19 cellular contexts compared by ENCODE assay signal in the genomic region with DNA sequence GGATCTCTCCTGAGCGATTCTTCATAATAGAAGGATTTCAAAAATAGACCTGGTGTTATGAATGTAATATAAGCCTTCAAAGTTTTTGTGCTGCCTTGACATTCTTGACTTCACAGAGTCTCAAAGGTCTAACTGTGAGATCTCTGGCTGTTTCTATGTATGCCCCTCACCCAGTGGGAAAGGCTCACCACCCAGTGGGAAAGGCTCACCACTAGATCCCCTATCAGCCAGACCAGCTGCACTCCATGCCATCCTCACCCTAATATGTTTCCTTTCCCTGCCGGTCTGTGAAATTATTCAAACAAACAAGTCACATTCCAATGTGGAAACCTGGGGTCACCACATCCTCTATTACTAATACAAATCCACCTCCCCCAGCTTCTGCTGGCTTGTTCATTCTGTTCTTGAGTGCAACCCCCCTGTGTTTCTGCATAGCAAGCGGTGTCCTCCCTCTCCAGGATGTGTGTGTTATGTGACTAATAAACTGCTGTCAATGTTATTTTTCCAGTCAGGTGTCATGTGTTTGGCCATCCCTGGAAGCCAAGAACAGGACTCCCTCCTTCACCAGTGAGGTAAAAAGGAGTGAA.
DNase-seq lines count a peak whose midpoint lies in the region; ATAC-seq and TF ChIP-seq lines count a peak whose summit lies in the region.
"Had no signal": no experiment of that assay in that cellular context is flagged by ENCODE, and none has a peak within 500 bp of the region (broad histone marks: within the 10 kb centered on the region; RNA-seq: fewer than 3 reads in every experiment).

No MANE protein-coding gene starts in this region.

- in situ Hi-C loops in brain microvascular endothelial cell (cut with HindIII; ENCODE audit: low pct_ligation_motif_present, low sequenced_read_pairs) (no loop called here), KBM-7 (cut with MboI; ENCODE audit: low pct_unique_long_range_greater_than_20kb, low sequenced_read_pairs) (no loop called here)

- no peak overlapping the region for H3K4me3 ChIP-seq in brain microvascular endothelial cell (ENCODE audit: low read depth, low read length)
- H3K4me3 ChIP-seq: PC-9, right lobe of liver had no signal

- H3K36me3 ChIP-seq in brain microvascular endothelial cell (replicated peaks): no peaks in the 10 kb centered on the region
- H3K36me3 ChIP-seq: right lobe of liver had no signal

- ATAC-seq in HG03565 (IDR thresholded peaks at IDR 0.05; ENCODE audit: unreplicated experiment): no peak
- no peak for ATAC-seq in GM19463 (IDR thresholded peaks at IDR 0.05; ENCODE audit: unreplicated experiment)
- ATAC-seq: activated CD4-positive, alpha-beta T cell treated with anti-CD3 and anti-CD28 coated beads for 36 hours; CD8-positive, alpha-beta T cell; effector memory CD8-positive, alpha-beta T cell; right lobe of liver; SK-N-SH treated with all-trans-retinoic acid at 6 μM for 48 hours; stimulated activated naive B cell treated with anti-CD40 and anti-IgM and Interleukin-4, amounts not matched to agents 10 μg/mL and 1 μg/mL and 100 μg/mL, for 72 hours had no signal

- DNase-seq in GDM1 (lab: John Stamatoyannopoulos, UW): peak; percentile 91
- DNase-seq in NCI-H226: peak; percentile 91
- DNase-seq in brain microvascular endothelial cell: peak; percentile 31
- peak; percentile 70 for DNase-seq in kidney tubule cell (ENCODE audit: low spot score)
- no peak for DNase-seq in KBM-7
- DNase-seq in HEK293T (ENCODE audit: extremely low spot score): no peak
- DNase-seq: activated CD4-positive, alpha-beta T cell treated with anti-CD3 and anti-CD28 coated beads for 36 hours; activated gamma-delta T cell; CD8-positive, alpha-beta T cell; effector memory CD8-positive, alpha-beta T cell; NCI-H1436 treated with DMSO at 0.1 percent for 48 hours; NCI-H2171; NCI-H748 treated with DMSO at 0.1 percent for 48 hours; PC-9; right lobe of liver; stimulated activated naive B cell treated with anti-CD40 and anti-IgM and Interleukin-4, amounts not matched to agents 10 μg/mL and 1 μg/mL and 100 μg/mL, for 72 hours had no signal

- POLR2A ChIA-PET in HEK293T (lab: Yijun Ruan, JAX): no interaction called here

- no peak for TF ChIP-seq CTCF in brain microvascular endothelial cell (IDR thresholded peaks at IDR 0.05; ENCODE audit: low read depth, low read length, missing control alignments)

- H3K27ac ChIP-seq in brain microvascular endothelial cell: no peak overlapping the region
- H3K27ac ChIP-seq: PC-9, right lobe of liver had no signal

- CTCF ChIA-PET in HEK293T (lab: Yijun Ruan, JAX): no interaction called here

- no peaks in the 10 kb centered on the region for H3K27me3 ChIP-seq in brain microvascular endothelial cell (replicated peaks)
- H3K27me3 ChIP-seq: right lobe of liver had no signal

TF ChIP-seq in HEK293T, 16 proteins besides CTCF, POLR2A, EP300 and RAD21:
- TF ChIP-seq CTBP1 (IDR thresholded peaks at IDR 0.05; ENCODE audit: borderline replicate concordance) (no peak), FOXA1 (IDR thresholded peaks at IDR 0.05) (no peak), ELF4 (IDR thresholded peaks at IDR 0.05) (no peak), BHLHE40 (IDR thresholded peaks at IDR 0.05; ENCODE audit: borderline replicate concordance) (no peak), ZNF384 (IDR thresholded peaks at IDR 0.05) (no peak), LEF1 (IDR thresholded peaks at IDR 0.05; ENCODE audit: borderline replicate concordance) (no peak), NFRKB (IDR thresholded peaks at IDR 0.05) (no peak), TARDBP (IDR thresholded peaks at IDR 0.05) (no peak), L3MBTL2 (conservative IDR thresholded peaks at IDR 0.05) (no peak), FOXM1 (IDR thresholded peaks at IDR 0.05; ENCODE audit: borderline replicate concordance) (no peak)

Comparison
In these comparisons a context has a peak if more than half of its experiments do, and no peak if none do; other contexts are left out.
1. DNase-seq: peak in GDM1 (single experiment), NCI-H226 (single experiment), brain microvascular endothelial cell (single experiment) and kidney tubule cell (single experiment); none in KBM-7 (single experiment) and HEK293T (single experiment).